ENCODE assay signal across 1 cellular context in the genomic region with DNA sequence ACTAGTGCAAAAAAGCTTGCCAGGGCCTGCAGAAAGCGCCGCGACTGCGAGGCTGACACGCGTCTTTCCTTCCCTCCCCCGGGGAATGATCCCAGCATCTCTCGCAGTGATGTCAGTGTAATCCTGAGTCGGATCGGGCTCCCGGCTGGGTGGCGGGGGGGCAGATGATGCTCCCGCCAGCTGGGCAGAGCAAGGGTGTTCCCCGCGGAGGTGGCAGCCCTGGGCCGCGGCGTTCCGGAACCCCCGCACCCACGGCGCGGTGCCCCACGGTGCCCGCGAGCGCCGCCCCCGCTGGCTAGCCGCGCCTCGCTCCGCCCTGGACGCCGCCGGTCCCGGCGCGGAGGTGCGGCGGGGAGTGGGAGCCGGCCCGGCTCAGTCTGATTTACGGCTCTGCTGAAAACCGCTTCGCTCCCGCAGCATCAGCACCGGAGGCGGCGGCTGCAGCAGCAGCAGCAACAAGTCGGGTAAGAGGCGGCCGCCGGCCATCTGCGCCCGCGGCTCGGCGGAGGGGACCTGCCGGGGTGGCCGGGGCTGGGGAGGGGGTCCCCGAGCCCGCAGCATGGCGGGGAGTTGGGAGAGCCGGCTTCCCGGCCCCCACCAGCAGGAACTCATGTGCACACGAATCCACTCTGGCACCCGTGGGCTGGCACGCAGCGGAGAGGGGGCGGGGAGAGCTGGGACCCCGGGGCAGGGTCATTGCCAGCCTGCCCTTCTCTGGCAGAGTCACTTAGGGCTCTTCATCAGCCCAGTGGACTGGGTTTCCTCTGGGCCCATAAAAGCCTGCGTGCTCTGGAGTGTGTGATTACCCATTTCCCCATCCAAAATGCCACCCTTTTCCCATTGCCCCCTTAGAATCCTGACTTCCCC.
A peak's percentile ranks its signal among the peaks of the same experiment; 100 is the strongest.
TF ChIP-seq lines count a peak whose summit lies in the region.

A gene with protein sequence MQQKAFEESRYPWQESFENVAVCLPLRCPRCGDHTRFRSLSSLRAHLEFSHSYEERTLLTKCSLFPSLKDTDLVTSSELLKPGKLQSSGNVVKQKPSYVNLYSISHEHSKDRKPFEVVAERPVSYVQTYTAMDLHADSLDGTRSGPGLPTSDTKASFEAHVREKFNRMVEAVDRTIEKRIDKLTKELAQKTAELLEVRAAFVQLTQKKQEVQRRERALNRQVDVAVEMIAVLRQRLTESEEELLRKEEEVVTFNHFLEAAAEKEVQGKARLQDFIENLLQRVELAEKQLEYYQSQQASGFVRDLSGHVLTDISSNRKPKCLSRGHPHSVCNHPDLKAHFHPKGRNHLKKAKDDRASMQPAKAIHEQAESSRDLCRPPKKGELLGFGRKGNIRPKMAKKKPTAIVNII (plus strand): TSS at position 375 of the 867 bp plus-strand sequence. CDS start 1,825 bp downstream, outside the sequence.

TF ChIP-seq in HEK293, 187 proteins besides CTCF, POLR2A, EP300 and RAD21 (continued from another document and continues in another):
- TF ChIP-seq, protein P1, sequence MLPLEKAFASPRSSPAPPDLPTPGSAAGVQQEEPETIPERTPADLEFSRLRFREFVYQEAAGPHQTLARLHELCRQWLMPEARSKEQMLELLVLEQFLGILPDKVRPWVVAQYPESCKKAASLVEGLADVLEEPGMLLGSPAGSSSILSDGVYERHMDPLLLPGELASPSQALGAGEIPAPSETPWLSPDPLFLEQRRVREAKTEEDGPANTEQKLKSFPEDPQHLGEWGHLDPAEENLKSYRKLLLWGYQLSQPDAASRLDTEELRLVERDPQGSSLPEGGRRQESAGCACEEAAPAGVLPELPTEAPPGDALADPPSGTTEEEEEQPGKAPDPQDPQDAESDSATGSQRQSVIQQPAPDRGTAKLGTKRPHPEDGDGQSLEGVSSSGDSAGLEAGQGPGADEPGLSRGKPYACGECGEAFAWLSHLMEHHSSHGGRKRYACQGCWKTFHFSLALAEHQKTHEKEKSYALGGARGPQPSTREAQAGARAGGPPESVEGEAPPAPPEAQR (tag by site-specific recombination; IDR thresholded peaks at IDR 0.05) = no peak
- no peak for TF ChIP-seq ZNF654 (tag by site-specific recombination; IDR thresholded peaks at IDR 0.05; ENCODE audit: low read depth)
- 0 out of 2 replicates have a peak, but pooled peaks have one; percentile 22 for TF ChIP-seq ZSCAN30 (tag by site-specific recombination; IDR thresholded peaks at IDR 0.05)
- no peak for TF ChIP-seq PRDM1 (tag by site-specific recombination; IDR thresholded peaks at IDR 0.05)
- peak; percentile 84 for TF ChIP-seq ZIC2 (tag by site-specific recombination; IDR thresholded peaks at IDR 0.05)
- TF ChIP-seq, protein P2, sequence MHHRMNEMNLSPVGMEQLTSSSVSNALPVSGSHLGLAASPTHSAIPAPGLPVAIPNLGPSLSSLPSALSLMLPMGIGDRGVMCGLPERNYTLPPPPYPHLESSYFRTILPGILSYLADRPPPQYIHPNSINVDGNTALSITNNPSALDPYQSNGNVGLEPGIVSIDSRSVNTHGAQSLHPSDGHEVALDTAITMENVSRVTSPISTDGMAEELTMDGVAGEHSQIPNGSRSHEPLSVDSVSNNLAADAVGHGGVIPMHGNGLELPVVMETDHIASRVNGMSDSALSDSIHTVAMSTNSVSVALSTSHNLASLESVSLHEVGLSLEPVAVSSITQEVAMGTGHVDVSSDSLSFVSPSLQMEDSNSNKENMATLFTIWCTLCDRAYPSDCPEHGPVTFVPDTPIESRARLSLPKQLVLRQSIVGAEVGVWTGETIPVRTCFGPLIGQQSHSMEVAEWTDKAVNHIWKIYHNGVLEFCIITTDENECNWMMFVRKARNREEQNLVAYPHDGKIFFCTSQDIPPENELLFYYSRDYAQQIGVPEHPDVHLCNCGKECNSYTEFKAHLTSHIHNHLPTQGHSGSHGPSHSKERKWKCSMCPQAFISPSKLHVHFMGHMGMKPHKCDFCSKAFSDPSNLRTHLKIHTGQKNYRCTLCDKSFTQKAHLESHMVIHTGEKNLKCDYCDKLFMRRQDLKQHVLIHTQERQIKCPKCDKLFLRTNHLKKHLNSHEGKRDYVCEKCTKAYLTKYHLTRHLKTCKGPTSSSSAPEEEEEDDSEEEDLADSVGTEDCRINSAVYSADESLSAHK (tag by site-specific recombination; IDR thresholded peaks at IDR 0.05) = no peak
- TF ChIP-seq ZNF600 (tag by site-specific recombination; IDR thresholded peaks at IDR 0.05) = peak; percentile 60; the same call in 1 of the 2 replicates
- TF ChIP-seq ZNF174 (tag by site-specific recombination; IDR thresholded peaks at IDR 0.05) = no peak
- TF ChIP-seq ZNF621 (tag by site-specific recombination; IDR thresholded peaks at IDR 0.05) = no peak
- TF ChIP-seq, protein P3, sequence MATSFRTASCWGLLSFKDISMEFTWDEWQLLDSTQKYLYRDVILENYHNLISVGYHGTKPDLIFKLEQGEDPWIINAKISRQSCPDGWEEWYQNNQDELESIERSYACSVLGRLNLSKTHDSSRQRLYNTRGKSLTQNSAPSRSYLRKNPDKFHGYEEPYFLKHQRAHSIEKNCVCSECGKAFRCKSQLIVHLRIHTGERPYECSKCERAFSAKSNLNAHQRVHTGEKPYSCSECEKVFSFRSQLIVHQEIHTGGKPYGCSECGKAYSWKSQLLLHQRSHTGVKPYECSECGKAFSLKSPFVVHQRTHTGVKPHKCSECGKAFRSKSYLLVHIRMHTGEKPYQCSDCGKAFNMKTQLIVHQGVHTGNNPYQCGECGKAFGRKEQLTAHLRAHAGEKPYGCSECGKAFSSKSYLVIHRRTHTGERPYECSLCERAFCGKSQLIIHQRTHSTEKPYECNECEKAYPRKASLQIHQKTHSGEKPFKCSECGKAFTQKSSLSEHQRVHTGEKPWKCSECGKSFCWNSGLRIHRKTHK (tag by site-specific recombination; IDR thresholded peaks at IDR 0.05) = no peak
- TF ChIP-seq ZNF23 (tag by site-specific recombination; IDR thresholded peaks at IDR 0.05; ENCODE audit: borderline replicate concordance) = no peak
- no peak for TF ChIP-seq ZNF548 (tag by site-specific recombination; IDR thresholded peaks at IDR 0.05)
- TF ChIP-seq ZNF366 (tag by site-specific recombination; conservative IDR thresholded peaks at IDR 0.05) = 0 out of 2 replicates have a peak, but pooled peaks have one; percentile 51
- no peak for TF ChIP-seq ZNF521 (tag by site-specific recombination; IDR thresholded peaks at IDR 0.05)
- TF ChIP-seq, protein P4, sequence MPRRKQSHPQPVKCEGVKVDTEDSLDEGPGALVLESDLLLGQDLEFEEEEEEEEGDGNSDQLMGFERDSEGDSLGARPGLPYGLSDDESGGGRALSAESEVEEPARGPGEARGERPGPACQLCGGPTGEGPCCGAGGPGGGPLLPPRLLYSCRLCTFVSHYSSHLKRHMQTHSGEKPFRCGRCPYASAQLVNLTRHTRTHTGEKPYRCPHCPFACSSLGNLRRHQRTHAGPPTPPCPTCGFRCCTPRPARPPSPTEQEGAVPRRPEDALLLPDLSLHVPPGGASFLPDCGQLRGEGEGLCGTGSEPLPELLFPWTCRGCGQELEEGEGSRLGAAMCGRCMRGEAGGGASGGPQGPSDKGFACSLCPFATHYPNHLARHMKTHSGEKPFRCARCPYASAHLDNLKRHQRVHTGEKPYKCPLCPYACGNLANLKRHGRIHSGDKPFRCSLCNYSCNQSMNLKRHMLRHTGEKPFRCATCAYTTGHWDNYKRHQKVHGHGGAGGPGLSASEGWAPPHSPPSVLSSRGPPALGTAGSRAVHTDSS (tag by site-specific recombination; IDR thresholded peaks at IDR 0.05) = no peak
- peak; percentile 75 for TF ChIP-seq IKZF3 (tag by site-specific recombination; IDR thresholded peaks at IDR 0.05)
- TF ChIP-seq ZEB2 (tag by site-specific recombination; IDR thresholded peaks at IDR 0.05) = peak; percentile 59
- no peak for TF ChIP-seq ZNF426 (tag by site-specific recombination; IDR thresholded peaks at IDR 0.05)
- no peak for TF ChIP-seq ZNF785 (tag by site-specific recombination; IDR thresholded peaks at IDR 0.05)
- peak; percentile 94 for TF ChIP-seq SCRT2 (tag by site-specific recombination; IDR thresholded peaks at IDR 0.05)
- no peak for TF ChIP-seq GFI1B (tag by site-specific recombination; IDR thresholded peaks at IDR 0.05)
- TF ChIP-seq, protein P5, sequence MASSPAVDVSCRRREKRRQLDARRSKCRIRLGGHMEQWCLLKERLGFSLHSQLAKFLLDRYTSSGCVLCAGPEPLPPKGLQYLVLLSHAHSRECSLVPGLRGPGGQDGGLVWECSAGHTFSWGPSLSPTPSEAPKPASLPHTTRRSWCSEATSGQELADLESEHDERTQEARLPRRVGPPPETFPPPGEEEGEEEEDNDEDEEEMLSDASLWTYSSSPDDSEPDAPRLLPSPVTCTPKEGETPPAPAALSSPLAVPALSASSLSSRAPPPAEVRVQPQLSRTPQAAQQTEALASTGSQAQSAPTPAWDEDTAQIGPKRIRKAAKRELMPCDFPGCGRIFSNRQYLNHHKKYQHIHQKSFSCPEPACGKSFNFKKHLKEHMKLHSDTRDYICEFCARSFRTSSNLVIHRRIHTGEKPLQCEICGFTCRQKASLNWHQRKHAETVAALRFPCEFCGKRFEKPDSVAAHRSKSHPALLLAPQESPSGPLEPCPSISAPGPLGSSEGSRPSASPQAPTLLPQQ (tag by site-specific recombination; IDR thresholded peaks at IDR 0.05) = no peak
- TF ChIP-seq, protein P6, sequence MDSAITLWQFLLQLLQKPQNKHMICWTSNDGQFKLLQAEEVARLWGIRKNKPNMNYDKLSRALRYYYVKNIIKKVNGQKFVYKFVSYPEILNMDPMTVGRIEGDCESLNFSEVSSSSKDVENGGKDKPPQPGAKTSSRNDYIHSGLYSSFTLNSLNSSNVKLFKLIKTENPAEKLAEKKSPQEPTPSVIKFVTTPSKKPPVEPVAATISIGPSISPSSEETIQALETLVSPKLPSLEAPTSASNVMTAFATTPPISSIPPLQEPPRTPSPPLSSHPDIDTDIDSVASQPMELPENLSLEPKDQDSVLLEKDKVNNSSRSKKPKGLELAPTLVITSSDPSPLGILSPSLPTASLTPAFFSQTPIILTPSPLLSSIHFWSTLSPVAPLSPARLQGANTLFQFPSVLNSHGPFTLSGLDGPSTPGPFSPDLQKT (IDR thresholded peaks at IDR 0.05; ENCODE audit: borderline replicate concordance, low read depth, low read length) = no peak
- TF ChIP-seq, protein P7, sequence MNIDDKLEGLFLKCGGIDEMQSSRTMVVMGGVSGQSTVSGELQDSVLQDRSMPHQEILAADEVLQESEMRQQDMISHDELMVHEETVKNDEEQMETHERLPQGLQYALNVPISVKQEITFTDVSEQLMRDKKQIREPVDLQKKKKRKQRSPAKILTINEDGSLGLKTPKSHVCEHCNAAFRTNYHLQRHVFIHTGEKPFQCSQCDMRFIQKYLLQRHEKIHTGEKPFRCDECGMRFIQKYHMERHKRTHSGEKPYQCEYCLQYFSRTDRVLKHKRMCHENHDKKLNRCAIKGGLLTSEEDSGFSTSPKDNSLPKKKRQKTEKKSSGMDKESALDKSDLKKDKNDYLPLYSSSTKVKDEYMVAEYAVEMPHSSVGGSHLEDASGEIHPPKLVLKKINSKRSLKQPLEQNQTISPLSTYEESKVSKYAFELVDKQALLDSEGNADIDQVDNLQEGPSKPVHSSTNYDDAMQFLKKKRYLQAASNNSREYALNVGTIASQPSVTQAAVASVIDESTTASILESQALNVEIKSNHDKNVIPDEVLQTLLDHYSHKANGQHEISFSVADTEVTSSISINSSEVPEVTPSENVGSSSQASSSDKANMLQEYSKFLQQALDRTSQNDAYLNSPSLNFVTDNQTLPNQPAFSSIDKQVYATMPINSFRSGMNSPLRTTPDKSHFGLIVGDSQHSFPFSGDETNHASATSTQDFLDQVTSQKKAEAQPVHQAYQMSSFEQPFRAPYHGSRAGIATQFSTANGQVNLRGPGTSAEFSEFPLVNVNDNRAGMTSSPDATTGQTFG (tag by site-specific recombination; IDR thresholded peaks at IDR 0.05; ENCODE audit: borderline replicate concordance) = no peak
- no peak for TF ChIP-seq ZNF19 (tag by site-specific recombination; IDR thresholded peaks at IDR 0.05; ENCODE audit: low read depth)
- no peak for TF ChIP-seq ZNF776 (tag by site-specific recombination; IDR thresholded peaks at IDR 0.05; ENCODE audit: borderline replicate concordance)
- TF ChIP-seq ZNF433 (tag by site-specific recombination; IDR thresholded peaks at IDR 0.05; ENCODE audit: low read depth) = no peak
- TF ChIP-seq, protein P8, sequence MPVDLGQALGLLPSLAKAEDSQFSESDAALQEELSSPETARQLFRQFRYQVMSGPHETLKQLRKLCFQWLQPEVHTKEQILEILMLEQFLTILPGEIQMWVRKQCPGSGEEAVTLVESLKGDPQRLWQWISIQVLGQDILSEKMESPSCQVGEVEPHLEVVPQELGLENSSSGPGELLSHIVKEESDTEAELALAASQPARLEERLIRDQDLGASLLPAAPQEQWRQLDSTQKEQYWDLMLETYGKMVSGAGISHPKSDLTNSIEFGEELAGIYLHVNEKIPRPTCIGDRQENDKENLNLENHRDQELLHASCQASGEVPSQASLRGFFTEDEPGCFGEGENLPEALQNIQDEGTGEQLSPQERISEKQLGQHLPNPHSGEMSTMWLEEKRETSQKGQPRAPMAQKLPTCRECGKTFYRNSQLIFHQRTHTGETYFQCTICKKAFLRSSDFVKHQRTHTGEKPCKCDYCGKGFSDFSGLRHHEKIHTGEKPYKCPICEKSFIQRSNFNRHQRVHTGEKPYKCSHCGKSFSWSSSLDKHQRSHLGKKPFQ (tag by site-specific recombination; IDR thresholded peaks at IDR 0.05) = no peak
- peak; percentile 60 for TF ChIP-seq EGR2 (tag by site-specific recombination; IDR thresholded peaks at IDR 0.05; ENCODE audit: low read depth)
- no peak for TF ChIP-seq OVOL3 (tag by site-specific recombination; IDR thresholded peaks at IDR 0.05)
- TF ChIP-seq, protein P9, sequence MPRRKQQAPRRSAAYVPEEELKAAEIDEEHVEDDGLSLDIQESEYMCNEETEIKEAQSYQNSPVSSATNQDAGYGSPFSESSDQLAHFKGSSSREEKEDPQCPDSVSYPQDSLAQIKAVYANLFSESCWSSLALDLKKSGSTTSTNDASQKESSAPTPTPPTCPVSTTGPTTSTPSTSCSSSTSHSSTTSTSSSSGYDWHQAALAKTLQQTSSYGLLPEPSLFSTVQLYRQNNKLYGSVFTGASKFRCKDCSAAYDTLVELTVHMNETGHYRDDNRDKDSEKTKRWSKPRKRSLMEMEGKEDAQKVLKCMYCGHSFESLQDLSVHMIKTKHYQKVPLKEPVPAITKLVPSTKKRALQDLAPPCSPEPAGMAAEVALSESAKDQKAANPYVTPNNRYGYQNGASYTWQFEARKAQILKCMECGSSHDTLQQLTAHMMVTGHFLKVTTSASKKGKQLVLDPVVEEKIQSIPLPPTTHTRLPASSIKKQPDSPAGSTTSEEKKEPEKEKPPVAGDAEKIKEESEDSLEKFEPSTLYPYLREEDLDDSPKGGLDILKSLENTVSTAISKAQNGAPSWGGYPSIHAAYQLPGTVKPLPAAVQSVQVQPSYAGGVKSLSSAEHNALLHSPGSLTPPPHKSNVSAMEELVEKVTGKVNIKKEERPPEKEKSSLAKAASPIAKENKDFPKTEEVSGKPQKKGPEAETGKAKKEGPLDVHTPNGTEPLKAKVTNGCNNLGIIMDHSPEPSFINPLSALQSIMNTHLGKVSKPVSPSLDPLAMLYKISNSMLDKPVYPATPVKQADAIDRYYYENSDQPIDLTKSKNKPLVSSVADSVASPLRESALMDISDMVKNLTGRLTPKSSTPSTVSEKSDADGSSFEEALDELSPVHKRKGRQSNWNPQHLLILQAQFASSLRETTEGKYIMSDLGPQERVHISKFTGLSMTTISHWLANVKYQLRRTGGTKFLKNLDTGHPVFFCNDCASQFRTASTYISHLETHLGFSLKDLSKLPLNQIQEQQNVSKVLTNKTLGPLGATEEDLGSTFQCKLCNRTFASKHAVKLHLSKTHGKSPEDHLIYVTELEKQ (tag by site-specific recombination; IDR thresholded peaks at IDR 0.05; ENCODE audit: borderline replicate concordance) = no peak
